ENCODE assay signal across 27 cellular contexts in genomic region chr6:168822376-168822775, GRCh38.
"Had no signal": no experiment of that assay in that cellular context is flagged by ENCODE, and none has a peak within 500 bp of the region (broad histone marks: within the 10 kb centered on the region; RNA-seq: fewer than 3 reads in every experiment).

No MANE protein-coding gene starts in this region.

- H3K4me3 ChIP-seq: left lung, lower lobe of right lung, mucosa of descending colon, ovary, right atrium auricular region, right lobe of liver, skin epidermis, stomach, suprapubic skin, thoracic aorta, tibial artery, upper lobe of right lung, uterus had no signal

- H3K27me3 ChIP-seq: left lung, ovary, right atrium auricular region, right lobe of liver, stomach, suprapubic skin, tibial artery, upper lobe of right lung, uterus had no signal

- H3K4me1 ChIP-seq: left lung, lower lobe of right lung, right atrium auricular region, right lobe of liver, suprapubic skin, upper lobe of right lung, uterus had no signal

- ATAC-seq: left colon; left lung; lower lobe of right lung; mucosa of descending colon; naive thymus-derived CD4-positive, alpha-beta T cell; stimulated activated naive B cell treated with anti-CD40 and anti-IgM and Interleukin-4, amounts not matched to agents 10 μg/mL and 1 μg/mL and 100 μg/mL, for 72 hours; stimulated activated naive CD8-positive, alpha-beta T cell treated with anti-CD3 and anti-CD28 coated beads, Interleukin-15, Interleukin-2, amounts not matched to agents 100 U/mL and 50 U/mL, for 24 hours; upper lobe of right lung had no signal

- DNase-seq: hypothalamus; immature natural killer cell; kidney; left colon; left lung; lower lobe of right lung; mammary epithelial cell; midbrain; mucosa of descending colon; naive thymus-derived CD4-positive, alpha-beta T cell; ovary; right lobe of liver; stimulated activated CD4-positive, alpha-beta T cell treated with anti-CD3 and anti-CD28 coated beads, Interleukin-12 subunit alpha, Interleukin-12 subunit beta, amount 100 ng/mL, for 4 hours; stimulated activated CD4-positive, alpha-beta T cell treated with anti-CD3 and anti-CD28 coated beads, Interleukin-15, amount 100 ng/mL, for 24 hours; stimulated activated CD4-positive, alpha-beta T cell treated with anti-CD3 and anti-CD28 coated beads, Interleukin-2, amount 100 ng/mL, for 24 hours; stimulated activated CD4-positive, alpha-beta T cell treated with anti-CD3 and anti-CD28 coated beads, Interleukin-4, amount 100 ng/mL, for 1 hour; stimulated activated naive B cell treated with anti-CD40 and anti-IgM and Interleukin-4, amounts not matched to agents 10 μg/mL and 1 μg/mL and 100 μg/mL, for 72 hours; stimulated activated naive CD8-positive, alpha-beta T cell treated with anti-CD3 and anti-CD28 coated beads, Interleukin-15, Interleukin-2, amounts not matched to agents 100 U/mL and 50 U/mL, for 24 hours; stomach; tibial artery; trophoblast cell; upper lobe of right lung; uterus had no signal

- H3K27ac ChIP-seq: left lung, lower lobe of right lung, ovary, right atrium auricular region, right lobe of liver, skin epidermis, suprapubic skin, thoracic aorta, tibial artery, upper lobe of right lung, uterus had no signal

- H3K36me3 ChIP-seq: left lung, lower lobe of right lung, ovary, right atrium auricular region, right lobe of liver, stomach, suprapubic skin, thoracic aorta, tibial artery, upper lobe of right lung, uterus had no signal
